ENCODE assay signal across 35 cellular contexts in the genomic region with DNA sequence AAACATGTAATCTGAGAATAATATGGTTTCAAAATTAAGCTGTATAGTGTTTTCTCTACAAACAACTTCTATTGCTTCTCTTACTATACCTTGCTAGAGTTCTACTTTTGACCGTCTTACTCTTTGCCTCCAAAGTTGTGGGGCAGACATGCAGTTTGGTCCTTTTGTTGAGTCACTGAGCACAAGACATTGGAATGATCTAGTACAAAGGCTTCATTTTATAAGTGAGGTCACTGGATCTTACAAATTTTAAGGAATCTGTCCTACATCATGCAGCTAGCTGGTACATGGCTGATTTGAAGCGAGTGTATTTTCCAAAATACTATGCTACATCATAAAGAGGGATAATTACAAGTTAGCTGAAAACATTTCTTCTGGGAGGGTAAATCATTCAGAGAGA. TPM values are rescaled to one million over a fixed set of nuclear protein-coding genes. Genes with fewer than 3 reads are reported as not detected.
"Had no signal": no experiment of that assay in that cellular context is flagged by ENCODE, and none has a peak within 500 bp of the region (broad histone marks: within the 10 kb centered on the region; RNA-seq: fewer than 3 reads in every experiment).

No MANE protein-coding gene starts in this region.

- H2AFZ ChIP-seq: parathyroid adenoma had no signal

- H3K36me3 ChIP-seq: esophagus squamous epithelium, gastrocnemius medialis, neutrophil, right lobe of liver, thyroid gland had no signal

- H3K4me1 Mint-ChIP-seq: mesothelial cell of epicardium; naive B cell; neural crest cell; stimulated activated naive CD8-positive, alpha-beta T cell treated with anti-CD3 and anti-CD28 coated beads, Interleukin-15, amount 100 ng/mL, for 72 hours had no signal

- H3K9ac ChIP-seq: parathyroid adenoma had no signal

- H3K4me2 ChIP-seq: smooth muscle cell had no signal

- H3K27me3 ChIP-seq: esophagus squamous epithelium, gastrocnemius medialis, neutrophil, right lobe of liver, thyroid gland had no signal

- H3K9me3 Mint-ChIP-seq: stimulated activated naive CD8-positive, alpha-beta T cell treated with anti-CD3 and anti-CD28 coated beads, Interleukin-15, amount 100 ng/mL, for 72 hours had no signal

- ATAC-seq: gastrocnemius medialis; mucosa of descending colon; natural killer cell treated with Interleukin-12 subunit alpha and Interleukin-12 subunit beta and Interleukin-15 and Interleukin-18, amount 100 ng/mL, for 72 hours; stimulated activated naive CD8-positive, alpha-beta T cell treated with anti-CD3 and anti-CD28 coated beads, Interleukin-15, amount 100 ng/mL, for 72 hours had no signal

- H3K27me3 Mint-ChIP-seq: progenitor cell of endocrine pancreas, type B pancreatic cell had no signal

- FAIRE-seq: endothelial cell of umbilical vein, keratinocyte had no signal

- H3K27ac ChIP-seq: coronary artery, esophagus squamous epithelium, gastrocnemius medialis, neutrophil, parathyroid adenoma, right lobe of liver, thyroid gland had no signal

- H3K9me3 ChIP-seq: esophagus squamous epithelium, gastrocnemius medialis, mucosa of descending colon, neutrophil, right lobe of liver, thyroid gland had no signal

- H3K4me3 ChIP-seq: coronary artery, esophagus squamous epithelium, gastrocnemius medialis, mucosa of descending colon, smooth muscle cell, thyroid gland had no signal

- H3K27ac Mint-ChIP-seq: mesothelial cell of epicardium; naive B cell; natural killer cell treated with Interleukin-12 subunit alpha and Interleukin-12 subunit beta and Interleukin-15 and Interleukin-18, amount 100 ng/mL, for 72 hours; progenitor cell of endocrine pancreas; type B pancreatic cell had no signal

- H3K79me2 ChIP-seq: parathyroid adenoma had no signal

- H3K4me3 Mint-ChIP-seq: mesothelial cell of epicardium; naive B cell; natural killer cell treated with Interleukin-12 subunit alpha and Interleukin-12 subunit beta and Interleukin-15 and Interleukin-18, amount 100 ng/mL, for 72 hours; neural crest cell; stimulated activated naive CD8-positive, alpha-beta T cell treated with anti-CD3 and anti-CD28 coated beads, Interleukin-15, amount 100 ng/mL, for 72 hours; type B pancreatic cell had no signal

- H3K4me1 ChIP-seq: esophagus squamous epithelium, gastrocnemius medialis, parathyroid adenoma, thyroid gland had no signal

- H3K36me3 Mint-ChIP-seq: mesothelial cell of epicardium; naive B cell; natural killer cell treated with Interleukin-12 subunit alpha and Interleukin-12 subunit beta and Interleukin-15 and Interleukin-18, amount 100 ng/mL, for 72 hours; type B pancreatic cell had no signal

- DNase-seq: dermis blood vessel endothelial cell; effector memory CD4-positive, alpha-beta T cell; esophagus squamous epithelium; gastrocnemius medialis; mesenchymal stem cell; mucosa of descending colon; naive B cell; right lobe of liver; stimulated activated CD4-positive, alpha-beta T cell treated with anti-CD3 and anti-CD28 coated beads, Interleukin-12 subunit alpha, Interleukin-12 subunit beta, amount 100 ng/mL, for 4 hours; stimulated activated CD4-positive, alpha-beta T cell treated with anti-CD3 and anti-CD28 coated beads, Interleukin-1b, Interleukin-23, amount 100 ng/mL, for 48 hours; stimulated activated CD4-positive, alpha-beta T cell treated with anti-CD3 and anti-CD28 coated beads, Interleukin-4, amount 100 ng/mL, for 1 hour; stimulated activated CD8-positive, alpha-beta memory T cell treated with anti-CD3 and anti-CD28 coated beads, Interleukin-4, amount 100 ng/mL, for 48 hours; stimulated activated naive CD4-positive, alpha-beta T cell; stimulated activated naive CD8-positive, alpha-beta T cell treated with anti-CD3 and anti-CD28 coated beads, Interleukin-15, amount 100 ng/mL, for 72 hours; thyroid gland had no signal

RNA-seq across cellular contexts. Expression of gene OR10J1, which starts 28.8 kb away (rescaled TPM):
- total RNA-seq: dermis blood vessel endothelial cell; endothelial cell of umbilical vein; epithelial cell of proximal tubule; esophagus squamous epithelium; fibroblast of villous mesenchyme; gastrocnemius medialis; glomerular endothelial cell; lower leg skin; lung microvascular endothelial cell; mesothelial cell of epicardium; mucosa of descending colon; natural killer cell treated with Interleukin-12 subunit alpha and Interleukin-12 subunit beta and Interleukin-15 and Interleukin-18, amount 100 ng/mL, for 72 hours; neural crest cell; omental fat pad; progenitor cell of endocrine pancreas; right lobe of liver; smooth muscle cell; subcutaneous adipose tissue; temporal lobe; thyroid gland; urinary bladder had no signal
- polyA plus RNA-seq: endothelial cell of umbilical vein, keratinocyte, smooth muscle cell, urinary bladder had no signal

RNA-seq across cellular contexts. Expression of gene OR10J4, which starts 36.3 kb away (rescaled TPM):
- total RNA-seq: dermis blood vessel endothelial cell; endothelial cell of umbilical vein; epithelial cell of proximal tubule; esophagus squamous epithelium; fibroblast of villous mesenchyme; gastrocnemius medialis; glomerular endothelial cell; lower leg skin; lung microvascular endothelial cell; mesothelial cell of epicardium; mucosa of descending colon; natural killer cell treated with Interleukin-12 subunit alpha and Interleukin-12 subunit beta and Interleukin-15 and Interleukin-18, amount 100 ng/mL, for 72 hours; neural crest cell; omental fat pad; progenitor cell of endocrine pancreas; right lobe of liver; smooth muscle cell; subcutaneous adipose tissue; temporal lobe; thyroid gland; urinary bladder had no signal
- polyA plus RNA-seq: endothelial cell of umbilical vein, keratinocyte, smooth muscle cell, urinary bladder had no signal
